Comparison of ENCODE assay signal across 20 cellular contexts in the genomic region with DNA sequence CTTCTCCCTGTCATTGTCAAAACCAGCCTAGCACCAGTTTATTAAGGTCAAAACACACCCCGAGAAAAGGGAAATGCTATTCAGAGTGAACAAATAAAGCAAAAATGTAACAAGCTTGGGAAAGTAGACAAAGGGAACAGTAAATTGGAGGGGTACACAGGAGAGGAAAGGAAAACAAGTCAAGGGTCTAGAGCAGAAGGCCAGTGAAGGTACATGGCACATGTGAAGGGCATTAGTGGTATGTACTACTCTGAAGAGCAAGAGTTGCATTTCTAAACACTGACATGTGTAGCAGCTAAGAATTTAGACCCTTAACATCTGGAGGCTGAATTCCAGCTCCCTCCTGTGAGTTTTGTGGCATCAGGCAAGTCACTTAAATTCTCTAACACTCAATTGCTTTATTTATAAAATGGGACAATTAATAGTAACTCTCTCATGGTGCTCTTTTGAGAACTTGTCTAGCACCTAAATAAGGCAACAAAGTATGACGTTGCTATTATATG.
A peak's percentile ranks its signal among the peaks of the same experiment; 100 is the strongest.
DNase-seq lines count a peak whose midpoint lies in the region; FAIRE-seq and TF ChIP-seq lines count a peak whose summit lies in the region.
"Had no signal": no experiment of that assay in that cellular context is flagged by ENCODE, and none has a peak within 500 bp of the region (broad histone marks: within the 10 kb centered on the region; RNA-seq: fewer than 3 reads in every experiment).

No MANE protein-coding gene starts in this region.

- peak overlapping the region; percentile 17 for H3K4me2 ChIP-seq in hepatocyte
- H3K4me2 ChIP-seq in trophoblast cell (ENCODE audit: low read length): no peak overlapping the region
- H3K4me2 ChIP-seq: GM23338 had no signal

- no peak overlapping the region for H3K18ac ChIP-seq in trophoblast cell (ENCODE audit: low read length)

- H3K4ac ChIP-seq in trophoblast cell (ENCODE audit: low read depth, low read length): no peak overlapping the region

- H2AFZ ChIP-seq in hepatocyte (no peak overlapping the region), trophoblast cell (ENCODE audit: insufficient read depth, low read length, poor library complexity) (no peak overlapping the region)
- H2AFZ ChIP-seq: GM23338 had no signal

- no peaks in the 10 kb centered on the region for H3K36me3 Mint-ChIP-seq in activated naive CD4-positive, alpha-beta T cell treated with anti-CD3 and anti-CD28 coated beads, Interleukin-2, amount 10 ng/mL, durations not matched to agents 7 days and 5 days
- no peaks in the 10 kb centered on the region for H3K36me3 Mint-ChIP-seq in activated naive CD4-positive, alpha-beta T cell treated with anti-CD3 and anti-CD28 coated beads for 36 hours (ENCODE audit: low read depth)
- H3K36me3 Mint-ChIP-seq: CD4-positive, CD25-positive, alpha-beta regulatory T cell; CD8-positive, alpha-beta T cell had no signal

- H4K8ac ChIP-seq in trophoblast cell (ENCODE audit: low read depth, low read length): no peak overlapping the region

- no peak for TF ChIP-seq POLR2A in GM12892 (IDR thresholded peaks at IDR 0.05; ENCODE audit: low read depth, low read length)

- 72% methylated on average over 2 of the region's 2 CpGs for WGBS in hepatocyte (ENCODE audit: low lambda C conversion rate, missing lambda C conversion rate)
- WGBS in trophoblast cell (ENCODE audit: extremely low coverage, insufficient coverage, insufficient read length): no CpG with 5 or more reads among the region's 2 CpGs

- H3K27ac Mint-ChIP-seq in activated naive CD4-positive, alpha-beta T cell treated with anti-CD3 and anti-CD28 coated beads, Interleukin-2, amount 10 ng/mL, durations not matched to agents 7 days and 5 days: peak overlapping the region; percentile 3
- H3K27ac Mint-ChIP-seq in activated naive CD4-positive, alpha-beta T cell treated with anti-CD3 and anti-CD28 coated beads for 36 hours: no peak overlapping the region
- H3K27ac Mint-ChIP-seq: CD4-positive, CD25-positive, alpha-beta regulatory T cell; CD8-positive, alpha-beta T cell; GM23338; H9 had no signal

- H3K9me3 Mint-ChIP-seq in activated naive CD4-positive, alpha-beta T cell treated with anti-CD3 and anti-CD28 coated beads, Interleukin-2, amount 10 ng/mL, durations not matched to agents 7 days and 5 days: peaks cover 14% of the 10 kb centered on the region
- H3K9me3 Mint-ChIP-seq in activated naive CD4-positive, alpha-beta T cell treated with anti-CD3 and anti-CD28 coated beads for 36 hours: peaks cover 6% of the 10 kb centered on the region

- H3K4me3 ChIP-seq in hepatocyte (no peak overlapping the region), trophoblast cell (ENCODE audit: low read depth, low read length) (no peak overlapping the region)
- H3K4me3 ChIP-seq: GM23338 had no signal

- no peak overlapping the region for H3K9ac ChIP-seq in trophoblast cell (ENCODE audit: low read length)

- H3K79me1 ChIP-seq in trophoblast cell (ENCODE audit: low read length): no peaks in the 10 kb centered on the region

- H3K4me3 Mint-ChIP-seq in activated naive CD4-positive, alpha-beta T cell treated with anti-CD3 and anti-CD28 coated beads, Interleukin-2, amount 10 ng/mL, durations not matched to agents 7 days and 5 days: no peak overlapping the region
- no peak overlapping the region for H3K4me3 Mint-ChIP-seq in activated naive CD4-positive, alpha-beta T cell treated with anti-CD3 and anti-CD28 coated beads for 36 hours
- H3K4me3 Mint-ChIP-seq: CD4-positive, CD25-positive, alpha-beta regulatory T cell; CD8-positive, alpha-beta T cell; GM23338; H9 had no signal

- no peaks in the 10 kb centered on the region for H3K4me1 Mint-ChIP-seq in activated naive CD4-positive, alpha-beta T cell treated with anti-CD3 and anti-CD28 coated beads, Interleukin-2, amount 10 ng/mL, durations not matched to agents 7 days and 5 days
- H3K4me1 Mint-ChIP-seq in activated naive CD4-positive, alpha-beta T cell treated with anti-CD3 and anti-CD28 coated beads for 36 hours (ENCODE audit: low read depth): no peaks in the 10 kb centered on the region
- H3K4me1 Mint-ChIP-seq: CD4-positive, CD25-positive, alpha-beta regulatory T cell; GM23338 had no signal

- CTCF ChIA-PET in activated naive CD4-positive, alpha-beta T cell treated with anti-CD3 and anti-CD28 coated beads, Interleukin-2, amount 10 ng/mL, durations not matched to agents 7 days and 5 days (lab: Charles Lee): no interaction called here
- CTCF ChIA-PET in activated naive CD4-positive, alpha-beta T cell treated with anti-CD3 and anti-CD28 coated beads for 36 hours (lab: Charles Lee): no interaction called here

- DNase-seq in activated naive CD4-positive, alpha-beta T cell treated with anti-CD3 and anti-CD28 coated beads, Interleukin-2, amount 10 ng/mL, durations not matched to agents 7 days and 5 days: no peak
- no peak for DNase-seq in activated naive CD4-positive, alpha-beta T cell treated with anti-CD3 and anti-CD28 coated beads for 36 hours
- no peak for DNase-seq in hepatocyte (ENCODE audit: low spot score)
- peak; percentile 2 to 52 for DNase-seq in trophoblast cell
- no peak for DNase-seq in GM12892 (ENCODE audit: insufficient read length)
- no peak for DNase-seq in RCC 7860 (ENCODE audit: low spot score)
- DNase-seq in Ammon's horn (ENCODE audit: low spot score): no peak
- DNase-seq in stimulated activated CD4-positive, alpha-beta T cell treated with anti-CD3 and anti-CD28 coated beads, Interleukin-1b, Interleukin-23, amount 100 ng/mL, for 48 hours: no peak
- DNase-seq: BE2C; CD4-positive, CD25-positive, alpha-beta regulatory T cell; CD8-positive, alpha-beta T cell; DMS153; DND-41 had no signal

- H3K27me3 ChIP-seq in hepatocyte (no peaks in the 10 kb centered on the region), trophoblast cell (ENCODE audit: insufficient read depth, low read length) (no peaks in the 10 kb centered on the region)
- H3K27me3 ChIP-seq: BE2C had no signal

- H4K91ac ChIP-seq in trophoblast cell (ENCODE audit: low read depth, low read length): no peak overlapping the region

- peak overlapping the region; percentile 81 for H3K27ac ChIP-seq in hepatocyte
- H3K27ac ChIP-seq in trophoblast cell (ENCODE audit: low read depth, low read length): no peak overlapping the region
- H3K27ac ChIP-seq: 22Rv1, C4-2B had no signal

- no peak overlapping the region for H3K14ac ChIP-seq in trophoblast cell (ENCODE audit: low read length)

- no peaks in the 10 kb centered on the region for H3K9me2 ChIP-seq in hepatocyte (replicated peaks; ENCODE audit: insufficient read depth)

- H4K12ac ChIP-seq in trophoblast cell (ENCODE audit: low read depth, low read length): no peak overlapping the region

- no peaks in the 10 kb centered on the region for H4K20me1 ChIP-seq in hepatocyte (ENCODE audit: insufficient read depth, poor library complexity, severe bottlenecking)

- H3K9me3 ChIP-seq in hepatocyte (ENCODE audit: low read depth) (no peaks in the 10 kb centered on the region), trophoblast cell (ENCODE audit: insufficient read depth, low read depth, low read length) (peaks cover 4% of the 10 kb centered on the region)
- H3K9me3 ChIP-seq: BE2C had no signal

- no peaks in the 10 kb centered on the region for H3K79me2 ChIP-seq in hepatocyte
- H3K79me2 ChIP-seq in trophoblast cell (ENCODE audit: control insufficient read depth, insufficient read depth, low read length, poor library complexity): no peaks in the 10 kb centered on the region

- H3K27me3 Mint-ChIP-seq in activated naive CD4-positive, alpha-beta T cell treated with anti-CD3 and anti-CD28 coated beads, Interleukin-2, amount 10 ng/mL, durations not matched to agents 7 days and 5 days: no peaks in the 10 kb centered on the region
- H3K27me3 Mint-ChIP-seq in activated naive CD4-positive, alpha-beta T cell treated with anti-CD3 and anti-CD28 coated beads for 36 hours (ENCODE audit: low read depth): no peaks in the 10 kb centered on the region
- H3K27me3 Mint-ChIP-seq: CD4-positive, CD25-positive, alpha-beta regulatory T cell had no signal

- H3K36me3 ChIP-seq in hepatocyte (replicated peaks; ENCODE audit: insufficient read depth, low read depth): no peaks in the 10 kb centered on the region
- H3K36me3 ChIP-seq in trophoblast cell (ENCODE audit: control insufficient read depth in 1 of 2, insufficient read depth in 2 of 2, low read length in 2 of 2): peaks cover 0 to 4% of the 10 kb centered on the region in 2 experiments
- H3K36me3 ChIP-seq: BE2C had no signal

- H3K4me1 ChIP-seq in hepatocyte (ENCODE audit: insufficient read depth): peaks cover 9% of the 10 kb centered on the region
- no peaks in the 10 kb centered on the region for H3K4me1 ChIP-seq in trophoblast cell (ENCODE audit: control insufficient read depth in 1 of 2, insufficient read depth in 2 of 2, low read length in 2 of 2)
- H3K4me1 ChIP-seq: BE2C, Caco-2 had no signal

- H2BK12ac ChIP-seq in trophoblast cell (ENCODE audit: low read length): no peak overlapping the region

- no peak overlapping the region for H2BK5ac ChIP-seq in trophoblast cell (ENCODE audit: low read depth, low read length, poor library complexity)

- FAIRE-seq in GM12892 (lab: Jason Lieb, UNC): no peak
- no peak for FAIRE-seq in RCC 7860 (lab: Jason Lieb, UNC)
- FAIRE-seq: A204.1, G401.6 had no signal

- H2AK5ac ChIP-seq in trophoblast cell (ENCODE audit: low read length): no peak overlapping the region

- no peak overlapping the region for H3K23ac ChIP-seq in trophoblast cell (ENCODE audit: low read length)

- H2BK120ac ChIP-seq in trophoblast cell (ENCODE audit: insufficient read depth, low read length, poor library complexity): no peak overlapping the region

- intact Hi-C loops in activated naive CD4-positive, alpha-beta T cell treated with anti-CD3 and anti-CD28 coated beads for 36 hours (cut with micrococcal nuclease): no loop called here

- TF ChIP-seq CTCF in hepatocyte (IDR thresholded peaks at IDR 0.05; ENCODE audit: poor library complexity): no peak

Comparison
In these comparisons a context has a peak if more than half of its experiments do, and no peak if none do; other contexts are left out.
1. DNase-seq: peak in trophoblast cell (2 of 2); none in activated naive CD4-positive, alpha-beta T cell treated with anti-CD3 and anti-CD28 coated beads, Interleukin-2, amount 10 ng/mL, durations not matched to agents 7 days and 5 days (single experiment), activated naive CD4-positive, alpha-beta T cell treated with anti-CD3 and anti-CD28 coated beads for 36 hours (single experiment), hepatocyte (single experiment), GM12892 (single experiment), RCC 7860 (single experiment), Ammon's horn (single experiment) and stimulated activated CD4-positive, alpha-beta T cell treated with anti-CD3 and anti-CD28 coated beads, Interleukin-1b, Interleukin-23, amount 100 ng/mL, for 48 hours (single experiment).